1 cellular context compared by ENCODE assay signal in the genomic region with DNA sequence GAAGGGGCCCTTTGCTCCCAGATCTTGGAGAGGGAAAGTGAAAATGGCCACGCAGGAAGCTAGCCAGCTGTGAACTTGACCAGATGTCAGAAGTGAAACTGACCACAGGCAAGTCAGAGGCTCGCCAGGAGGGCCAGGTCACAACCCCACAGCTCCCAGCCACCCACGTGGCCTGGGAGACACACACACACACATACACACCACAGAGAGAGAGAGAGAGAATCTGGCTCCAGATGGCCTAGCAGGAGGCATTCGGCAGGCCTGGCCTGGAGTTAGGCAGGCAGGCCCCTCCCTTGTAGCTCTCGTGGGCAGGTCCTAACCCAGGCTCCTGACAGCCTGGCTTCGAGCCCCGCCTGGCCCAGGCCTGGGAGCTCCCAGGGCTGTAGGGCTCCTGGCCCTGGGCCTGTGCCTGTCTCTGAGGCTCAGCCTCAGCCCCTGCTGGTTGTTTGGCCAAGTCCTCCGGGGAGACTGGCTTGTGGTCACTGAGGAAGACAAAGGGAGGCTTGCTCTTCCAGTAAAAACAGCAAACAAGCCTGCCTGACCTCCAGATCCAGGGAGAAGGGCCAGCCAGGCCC.
A peak's percentile ranks its signal among the peaks of the same experiment; 100 is the strongest.
TF ChIP-seq lines count a peak whose summit lies in the region.

No MANE protein-coding gene starts in this region.

TF ChIP-seq in K562, 482 proteins besides CTCF, POLR2A, EP300 and RAD21 (continued from another document and continues in another):
- TF ChIP-seq, protein P1, sequence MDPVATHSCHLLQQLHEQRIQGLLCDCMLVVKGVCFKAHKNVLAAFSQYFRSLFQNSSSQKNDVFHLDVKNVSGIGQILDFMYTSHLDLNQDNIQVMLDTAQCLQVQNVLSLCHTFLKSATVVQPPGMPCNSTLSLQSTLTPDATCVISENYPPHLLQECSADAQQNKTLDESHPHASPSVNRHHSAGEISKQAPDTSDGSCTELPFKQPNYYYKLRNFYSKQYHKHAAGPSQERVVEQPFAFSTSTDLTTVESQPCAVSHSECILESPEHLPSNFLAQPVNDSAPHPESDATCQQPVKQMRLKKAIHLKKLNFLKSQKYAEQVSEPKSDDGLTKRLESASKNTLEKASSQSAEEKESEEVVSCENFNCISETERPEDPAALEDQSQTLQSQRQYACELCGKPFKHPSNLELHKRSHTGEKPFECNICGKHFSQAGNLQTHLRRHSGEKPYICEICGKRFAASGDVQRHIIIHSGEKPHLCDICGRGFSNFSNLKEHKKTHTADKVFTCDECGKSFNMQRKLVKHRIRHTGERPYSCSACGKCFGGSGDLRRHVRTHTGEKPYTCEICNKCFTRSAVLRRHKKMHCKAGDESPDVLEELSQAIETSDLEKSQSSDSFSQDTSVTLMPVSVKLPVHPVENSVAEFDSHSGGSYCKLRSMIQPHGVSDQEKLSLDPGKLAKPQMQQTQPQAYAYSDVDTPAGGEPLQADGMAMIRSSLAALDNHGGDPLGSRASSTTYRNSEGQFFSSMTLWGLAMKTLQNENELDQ (CRISPR knock-in tag; IDR thresholded peaks at IDR 0.05; ENCODE audit: borderline replicate concordance), result no peak
- TF ChIP-seq PHB2 (IDR thresholded peaks at IDR 0.05; ENCODE audit: low read depth) (no peak), KAT8 (IDR thresholded peaks at IDR 0.05; ENCODE audit: low read depth) (no peak), POU5F1 (IDR thresholded peaks at IDR 0.05; ENCODE audit: borderline replicate concordance, low read depth, low read length, partially characterized antibody) (no peak), TEAD4 (IDR thresholded peaks at IDR 0.05; ENCODE audit: low read length) (no peak), TEAD4 (CRISPR knock-in tag; IDR thresholded peaks at IDR 0.05; ENCODE audit: borderline replicate concordance) (peak; percentile 40; the same call in 1 of the 2 replicates), ERF (CRISPR knock-in tag; IDR thresholded peaks at IDR 0.05) (no peak), ZNF780A (CRISPR knock-in tag; IDR thresholded peaks at IDR 0.05) (peak; percentile 48; the same call in 1 of the 2 replicates), MTA3 (IDR thresholded peaks at IDR 0.05; ENCODE audit: borderline replicate concordance) (no peak), NFIX (CRISPR knock-in tag; IDR thresholded peaks at IDR 0.05; ENCODE audit: low read depth) (no peak), ZNF347 (CRISPR knock-in tag; IDR thresholded peaks at IDR 0.05; ENCODE audit: low read depth) (no peak), CEBPB (tag; IDR thresholded peaks at IDR 0.05) (no peak), ZNF146 (CRISPR knock-in tag; IDR thresholded peaks at IDR 0.05; ENCODE audit: unreplicated experiment) (no peak), CCNT2 (IDR thresholded peaks at IDR 0.05; ENCODE audit: borderline replicate concordance, extremely low read depth, insufficient read length, low read depth, low read length) (no peak), ZBTB17 (CRISPR knock-in tag; IDR thresholded peaks at IDR 0.05) (peak; percentile 61; the same call in 1 of the 2 replicates), TEAD2 (tag; IDR thresholded peaks at IDR 0.05) (no peak), SP1 (CRISPR knock-in tag; IDR thresholded peaks at IDR 0.05) (no peak), ARNT (IDR thresholded peaks at IDR 0.05) (no peak), POLR3A (IDR thresholded peaks at IDR 0.05; ENCODE audit: borderline replicate concordance, extremely low read depth, insufficient read depth, insufficient read length) (no peak), NFYB (IDR thresholded peaks at IDR 0.05; ENCODE audit: extremely low read depth, insufficient read length) (no peak), POLR2AphosphoS5 (IDR thresholded peaks at IDR 0.05; ENCODE audit: control insufficient read depth, insufficient read depth, low read depth, low read length) (no peak), MBD2 (IDR thresholded peaks at IDR 0.05; ENCODE audit: borderline replicate concordance, low read depth) (no peak), EP400 (IDR thresholded peaks at IDR 0.05) (no peak), PRPF4 (IDR thresholded peaks at IDR 0.05; ENCODE audit: insufficient read depth, low read depth, low read length, poor library complexity, severe bottlenecking) (no peak), NFIC (IDR thresholded peaks at IDR 0.05) (peak; percentile 48; the same call in 1 of the 2 replicates), U2AF1 (optimal IDR thresholded peaks at IDR 0.05; ENCODE audit: low read depth, low read length) (no peak), ZNF586 (CRISPR knock-in tag; conservative IDR thresholded peaks at IDR 0.05) (no peak), CREM (IDR thresholded peaks at IDR 0.05; ENCODE audit: low read depth) (peak; percentile 45; the same call in 1 of the 2 replicates), MEF2A (IDR thresholded peaks at IDR 0.05; ENCODE audit: control insufficient read depth, low read depth, low read length) (no peak)
- TF ChIP-seq, protein P2, sequence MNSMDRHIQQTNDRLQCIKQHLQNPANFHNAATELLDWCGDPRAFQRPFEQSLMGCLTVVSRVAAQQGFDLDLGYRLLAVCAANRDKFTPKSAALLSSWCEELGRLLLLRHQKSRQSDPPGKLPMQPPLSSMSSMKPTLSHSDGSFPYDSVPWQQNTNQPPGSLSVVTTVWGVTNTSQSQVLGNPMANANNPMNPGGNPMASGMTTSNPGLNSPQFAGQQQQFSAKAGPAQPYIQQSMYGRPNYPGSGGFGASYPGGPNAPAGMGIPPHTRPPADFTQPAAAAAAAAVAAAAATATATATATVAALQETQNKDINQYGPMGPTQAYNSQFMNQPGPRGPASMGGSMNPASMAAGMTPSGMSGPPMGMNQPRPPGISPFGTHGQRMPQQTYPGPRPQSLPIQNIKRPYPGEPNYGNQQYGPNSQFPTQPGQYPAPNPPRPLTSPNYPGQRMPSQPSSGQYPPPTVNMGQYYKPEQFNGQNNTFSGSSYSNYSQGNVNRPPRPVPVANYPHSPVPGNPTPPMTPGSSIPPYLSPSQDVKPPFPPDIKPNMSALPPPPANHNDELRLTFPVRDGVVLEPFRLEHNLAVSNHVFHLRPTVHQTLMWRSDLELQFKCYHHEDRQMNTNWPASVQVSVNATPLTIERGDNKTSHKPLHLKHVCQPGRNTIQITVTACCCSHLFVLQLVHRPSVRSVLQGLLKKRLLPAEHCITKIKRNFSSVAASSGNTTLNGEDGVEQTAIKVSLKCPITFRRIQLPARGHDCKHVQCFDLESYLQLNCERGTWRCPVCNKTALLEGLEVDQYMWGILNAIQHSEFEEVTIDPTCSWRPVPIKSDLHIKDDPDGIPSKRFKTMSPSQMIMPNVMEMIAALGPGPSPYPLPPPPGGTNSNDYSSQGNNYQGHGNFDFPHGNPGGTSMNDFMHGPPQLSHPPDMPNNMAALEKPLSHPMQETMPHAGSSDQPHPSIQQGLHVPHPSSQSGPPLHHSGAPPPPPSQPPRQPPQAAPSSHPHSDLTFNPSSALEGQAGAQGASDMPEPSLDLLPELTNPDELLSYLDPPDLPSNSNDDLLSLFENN (IDR thresholded peaks at IDR 0.05; ENCODE audit: low read depth in 2 of 2, low read length in 2 of 2), result no peak
- TF ChIP-seq, protein P3, sequence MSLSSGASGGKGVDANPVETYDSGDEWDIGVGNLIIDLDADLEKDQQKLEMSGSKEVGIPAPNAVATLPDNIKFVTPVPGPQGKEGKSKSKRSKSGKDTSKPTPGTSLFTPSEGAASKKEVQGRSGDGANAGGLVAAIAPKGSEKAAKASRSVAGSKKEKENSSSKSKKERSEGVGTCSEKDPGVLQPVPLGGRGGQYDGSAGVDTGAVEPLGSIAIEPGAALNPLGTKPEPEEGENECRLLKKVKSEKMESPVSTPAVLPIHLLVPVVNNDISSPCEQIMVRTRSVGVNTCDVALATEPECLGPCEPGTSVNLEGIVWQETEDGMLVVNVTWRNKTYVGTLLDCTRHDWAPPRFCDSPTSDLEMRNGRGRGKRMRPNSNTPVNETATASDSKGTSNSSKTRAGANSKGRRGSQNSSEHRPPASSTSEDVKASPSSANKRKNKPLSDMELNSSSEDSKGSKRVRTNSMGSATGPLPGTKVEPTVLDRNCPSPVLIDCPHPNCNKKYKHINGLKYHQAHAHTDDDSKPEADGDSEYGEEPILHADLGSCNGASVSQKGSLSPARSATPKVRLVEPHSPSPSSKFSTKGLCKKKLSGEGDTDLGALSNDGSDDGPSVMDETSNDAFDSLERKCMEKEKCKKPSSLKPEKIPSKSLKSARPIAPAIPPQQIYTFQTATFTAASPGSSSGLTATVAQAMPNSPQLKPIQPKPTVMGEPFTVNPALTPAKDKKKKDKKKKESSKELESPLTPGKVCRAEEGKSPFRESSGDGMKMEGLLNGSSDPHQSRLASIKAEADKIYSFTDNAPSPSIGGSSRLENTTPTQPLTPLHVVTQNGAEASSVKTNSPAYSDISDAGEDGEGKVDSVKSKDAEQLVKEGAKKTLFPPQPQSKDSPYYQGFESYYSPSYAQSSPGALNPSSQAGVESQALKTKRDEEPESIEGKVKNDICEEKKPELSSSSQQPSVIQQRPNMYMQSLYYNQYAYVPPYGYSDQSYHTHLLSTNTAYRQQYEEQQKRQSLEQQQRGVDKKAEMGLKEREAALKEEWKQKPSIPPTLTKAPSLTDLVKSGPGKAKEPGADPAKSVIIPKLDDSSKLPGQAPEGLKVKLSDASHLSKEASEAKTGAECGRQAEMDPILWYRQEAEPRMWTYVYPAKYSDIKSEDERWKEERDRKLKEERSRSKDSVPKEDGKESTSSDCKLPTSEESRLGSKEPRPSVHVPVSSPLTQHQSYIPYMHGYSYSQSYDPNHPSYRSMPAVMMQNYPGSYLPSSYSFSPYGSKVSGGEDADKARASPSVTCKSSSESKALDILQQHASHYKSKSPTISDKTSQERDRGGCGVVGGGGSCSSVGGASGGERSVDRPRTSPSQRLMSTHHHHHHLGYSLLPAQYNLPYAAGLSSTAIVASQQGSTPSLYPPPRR (CRISPR knock-in tag; IDR thresholded peaks at IDR 0.05; ENCODE audit: borderline replicate concordance), result no peak
- TF ChIP-seq, protein P4, sequence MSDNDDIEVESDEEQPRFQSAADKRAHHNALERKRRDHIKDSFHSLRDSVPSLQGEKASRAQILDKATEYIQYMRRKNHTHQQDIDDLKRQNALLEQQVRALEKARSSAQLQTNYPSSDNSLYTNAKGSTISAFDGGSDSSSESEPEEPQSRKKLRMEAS (CRISPR knock-in tag; IDR thresholded peaks at IDR 0.05), result peak; percentile 94
- TF ChIP-seq, protein P5, sequence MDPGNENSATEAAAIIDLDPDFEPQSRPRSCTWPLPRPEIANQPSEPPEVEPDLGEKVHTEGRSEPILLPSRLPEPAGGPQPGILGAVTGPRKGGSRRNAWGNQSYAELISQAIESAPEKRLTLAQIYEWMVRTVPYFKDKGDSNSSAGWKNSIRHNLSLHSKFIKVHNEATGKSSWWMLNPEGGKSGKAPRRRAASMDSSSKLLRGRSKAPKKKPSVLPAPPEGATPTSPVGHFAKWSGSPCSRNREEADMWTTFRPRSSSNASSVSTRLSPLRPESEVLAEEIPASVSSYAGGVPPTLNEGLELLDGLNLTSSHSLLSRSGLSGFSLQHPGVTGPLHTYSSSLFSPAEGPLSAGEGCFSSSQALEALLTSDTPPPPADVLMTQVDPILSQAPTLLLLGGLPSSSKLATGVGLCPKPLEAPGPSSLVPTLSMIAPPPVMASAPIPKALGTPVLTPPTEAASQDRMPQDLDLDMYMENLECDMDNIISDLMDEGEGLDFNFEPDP (CRISPR knock-in tag; IDR thresholded peaks at IDR 0.05), result no peak
- TF ChIP-seq, protein P6, sequence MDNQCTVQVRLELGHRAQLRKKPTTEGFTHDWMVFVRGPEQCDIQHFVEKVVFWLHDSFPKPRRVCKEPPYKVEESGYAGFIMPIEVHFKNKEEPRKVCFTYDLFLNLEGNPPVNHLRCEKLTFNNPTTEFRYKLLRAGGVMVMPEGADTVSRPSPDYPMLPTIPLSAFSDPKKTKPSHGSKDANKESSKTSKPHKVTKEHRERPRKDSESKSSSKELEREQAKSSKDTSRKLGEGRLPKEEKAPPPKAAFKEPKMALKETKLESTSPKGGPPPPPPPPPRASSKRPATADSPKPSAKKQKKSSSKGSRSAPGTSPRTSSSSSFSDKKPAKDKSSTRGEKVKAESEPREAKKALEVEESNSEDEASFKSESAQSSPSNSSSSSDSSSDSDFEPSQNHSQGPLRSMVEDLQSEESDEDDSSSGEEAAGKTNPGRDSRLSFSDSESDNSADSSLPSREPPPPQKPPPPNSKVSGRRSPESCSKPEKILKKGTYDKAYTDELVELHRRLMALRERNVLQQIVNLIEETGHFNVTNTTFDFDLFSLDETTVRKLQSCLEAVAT (IDR thresholded peaks at IDR 0.05), result peak in 1 of 2 experiments; percentile 79; a peak in 2 of 4 replicates
- TF ChIP-seq, protein P7, sequence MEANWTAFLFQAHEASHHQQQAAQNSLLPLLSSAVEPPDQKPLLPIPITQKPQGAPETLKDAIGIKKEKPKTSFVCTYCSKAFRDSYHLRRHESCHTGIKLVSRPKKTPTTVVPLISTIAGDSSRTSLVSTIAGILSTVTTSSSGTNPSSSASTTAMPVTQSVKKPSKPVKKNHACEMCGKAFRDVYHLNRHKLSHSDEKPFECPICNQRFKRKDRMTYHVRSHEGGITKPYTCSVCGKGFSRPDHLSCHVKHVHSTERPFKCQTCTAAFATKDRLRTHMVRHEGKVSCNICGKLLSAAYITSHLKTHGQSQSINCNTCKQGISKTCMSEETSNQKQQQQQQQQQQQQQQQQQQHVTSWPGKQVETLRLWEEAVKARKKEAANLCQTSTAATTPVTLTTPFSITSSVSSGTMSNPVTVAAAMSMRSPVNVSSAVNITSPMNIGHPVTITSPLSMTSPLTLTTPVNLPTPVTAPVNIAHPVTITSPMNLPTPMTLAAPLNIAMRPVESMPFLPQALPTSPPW (CRISPR knock-in tag; IDR thresholded peaks at IDR 0.05), result peak; percentile 64
- TF ChIP-seq, protein P8, sequence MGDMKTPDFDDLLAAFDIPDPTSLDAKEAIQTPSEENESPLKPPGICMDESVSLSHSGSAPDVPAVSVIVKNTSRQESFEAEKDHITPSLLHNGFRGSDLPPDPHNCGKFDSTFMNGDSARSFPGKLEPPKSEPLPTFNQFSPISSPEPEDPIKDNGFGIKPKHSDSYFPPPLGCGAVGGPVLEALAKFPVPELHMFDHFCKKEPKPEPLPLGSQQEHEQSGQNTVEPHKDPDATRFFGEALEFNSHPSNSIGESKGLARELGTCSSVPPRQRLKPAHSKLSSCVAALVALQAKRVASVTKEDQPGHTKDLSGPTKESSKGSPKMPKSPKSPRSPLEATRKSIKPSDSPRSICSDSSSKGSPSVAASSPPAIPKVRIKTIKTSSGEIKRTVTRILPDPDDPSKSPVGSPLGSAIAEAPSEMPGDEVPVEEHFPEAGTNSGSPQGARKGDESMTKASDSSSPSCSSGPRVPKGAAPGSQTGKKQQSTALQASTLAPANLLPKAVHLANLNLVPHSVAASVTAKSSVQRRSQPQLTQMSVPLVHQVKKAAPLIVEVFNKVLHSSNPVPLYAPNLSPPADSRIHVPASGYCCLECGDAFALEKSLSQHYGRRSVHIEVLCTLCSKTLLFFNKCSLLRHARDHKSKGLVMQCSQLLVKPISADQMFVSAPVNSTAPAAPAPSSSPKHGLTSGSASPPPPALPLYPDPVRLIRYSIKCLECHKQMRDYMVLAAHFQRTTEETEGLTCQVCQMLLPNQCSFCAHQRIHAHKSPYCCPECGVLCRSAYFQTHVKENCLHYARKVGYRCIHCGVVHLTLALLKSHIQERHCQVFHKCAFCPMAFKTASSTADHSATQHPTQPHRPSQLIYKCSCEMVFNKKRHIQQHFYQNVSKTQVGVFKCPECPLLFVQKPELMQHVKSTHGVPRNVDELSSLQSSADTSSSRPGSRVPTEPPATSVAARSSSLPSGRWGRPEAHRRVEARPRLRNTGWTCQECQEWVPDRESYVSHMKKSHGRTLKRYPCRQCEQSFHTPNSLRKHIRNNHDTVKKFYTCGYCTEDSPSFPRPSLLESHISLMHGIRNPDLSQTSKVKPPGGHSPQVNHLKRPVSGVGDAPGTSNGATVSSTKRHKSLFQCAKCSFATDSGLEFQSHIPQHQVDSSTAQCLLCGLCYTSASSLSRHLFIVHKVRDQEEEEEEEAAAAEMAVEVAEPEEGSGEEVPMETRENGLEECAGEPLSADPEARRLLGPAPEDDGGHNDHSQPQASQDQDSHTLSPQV (IDR thresholded peaks at IDR 0.05), result peak; percentile 86
- TF ChIP-seq, protein P9, sequence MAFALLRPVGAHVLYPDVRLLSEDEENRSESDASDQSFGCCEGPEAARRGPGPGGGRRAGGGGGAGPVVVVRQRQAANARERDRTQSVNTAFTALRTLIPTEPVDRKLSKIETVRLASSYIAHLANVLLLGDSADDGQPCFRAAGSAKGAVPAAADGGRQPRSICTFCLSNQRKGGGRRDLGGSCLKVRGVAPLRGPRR (CRISPR knock-in tag; IDR thresholded peaks at IDR 0.05), result no peak
